ENCODE assay signal across 1 cellular context in genomic region chr7:102287082-102287464, GRCh38.
TF ChIP-seq lines count a peak whose summit lies in the region.

No MANE protein-coding gene starts in this region.

TF ChIP-seq in HepG2, 621 proteins besides CTCF, POLR2A, EP300 and RAD21 (continued from another document):
- TF ChIP-seq TFDP1 (CRISPR knock-in tag; IDR thresholded peaks at IDR 0.05; ENCODE audit: borderline replicate concordance) (no peak), ZSCAN21 (CRISPR knock-in tag; IDR thresholded peaks at IDR 0.05; ENCODE audit: borderline replicate concordance) (0 out of 2 replicates have a peak, but pooled peaks have one; percentile 57), HNRNPLL (IDR thresholded peaks at IDR 0.05; ENCODE audit: low read depth, low read length, poor library complexity, severe bottlenecking) (peak; percentile 81)
- TF ChIP-seq, protein P1, sequence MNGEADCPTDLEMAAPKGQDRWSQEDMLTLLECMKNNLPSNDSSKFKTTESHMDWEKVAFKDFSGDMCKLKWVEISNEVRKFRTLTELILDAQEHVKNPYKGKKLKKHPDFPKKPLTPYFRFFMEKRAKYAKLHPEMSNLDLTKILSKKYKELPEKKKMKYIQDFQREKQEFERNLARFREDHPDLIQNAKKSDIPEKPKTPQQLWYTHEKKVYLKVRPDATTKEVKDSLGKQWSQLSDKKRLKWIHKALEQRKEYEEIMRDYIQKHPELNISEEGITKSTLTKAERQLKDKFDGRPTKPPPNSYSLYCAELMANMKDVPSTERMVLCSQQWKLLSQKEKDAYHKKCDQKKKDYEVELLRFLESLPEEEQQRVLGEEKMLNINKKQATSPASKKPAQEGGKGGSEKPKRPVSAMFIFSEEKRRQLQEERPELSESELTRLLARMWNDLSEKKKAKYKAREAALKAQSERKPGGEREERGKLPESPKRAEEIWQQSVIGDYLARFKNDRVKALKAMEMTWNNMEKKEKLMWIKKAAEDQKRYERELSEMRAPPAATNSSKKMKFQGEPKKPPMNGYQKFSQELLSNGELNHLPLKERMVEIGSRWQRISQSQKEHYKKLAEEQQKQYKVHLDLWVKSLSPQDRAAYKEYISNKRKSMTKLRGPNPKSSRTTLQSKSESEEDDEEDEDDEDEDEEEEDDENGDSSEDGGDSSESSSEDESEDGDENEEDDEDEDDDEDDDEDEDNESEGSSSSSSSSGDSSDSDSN (CRISPR knock-in tag; IDR thresholded peaks at IDR 0.05): peak; percentile 4; the same call in 1 of the 2 replicates
TF ChIP-seq in HepG2: peak in this region for 9.
